2 cellular contexts compared by ENCODE assay signal in the genomic region with DNA sequence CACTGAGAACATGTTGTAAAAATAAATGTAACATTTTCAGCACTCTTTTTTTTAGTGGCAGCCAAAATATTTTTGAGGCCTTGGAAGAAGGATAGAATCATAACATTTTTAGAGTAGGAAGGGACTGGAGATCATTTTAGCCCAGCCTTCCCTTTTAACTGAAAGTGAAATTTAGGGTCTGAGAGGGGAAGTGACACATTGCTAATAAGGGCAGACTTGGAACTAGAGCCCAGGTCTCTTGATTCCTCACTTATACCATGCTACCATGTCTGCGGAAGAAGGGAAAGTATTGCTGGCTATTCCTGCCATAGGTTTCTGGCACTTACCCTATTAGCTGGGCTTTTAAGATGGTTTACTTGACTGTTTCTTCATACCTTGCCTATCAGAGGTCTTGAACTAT.
A peak's percentile ranks its signal among the peaks of the same experiment; 100 is the strongest.
TF ChIP-seq lines count a peak whose summit lies in the region.

No MANE protein-coding gene starts in this region.

TF ChIP-seq in K562, 482 proteins besides CTCF, POLR2A, EP300 and RAD21:
- peak; percentile 32; the same call in 1 of the 2 replicates for TF ChIP-seq SPI1 (IDR thresholded peaks at IDR 0.05; ENCODE audit: borderline replicate concordance, low read depth, low read length)
- TF ChIP-seq, protein P1, sequence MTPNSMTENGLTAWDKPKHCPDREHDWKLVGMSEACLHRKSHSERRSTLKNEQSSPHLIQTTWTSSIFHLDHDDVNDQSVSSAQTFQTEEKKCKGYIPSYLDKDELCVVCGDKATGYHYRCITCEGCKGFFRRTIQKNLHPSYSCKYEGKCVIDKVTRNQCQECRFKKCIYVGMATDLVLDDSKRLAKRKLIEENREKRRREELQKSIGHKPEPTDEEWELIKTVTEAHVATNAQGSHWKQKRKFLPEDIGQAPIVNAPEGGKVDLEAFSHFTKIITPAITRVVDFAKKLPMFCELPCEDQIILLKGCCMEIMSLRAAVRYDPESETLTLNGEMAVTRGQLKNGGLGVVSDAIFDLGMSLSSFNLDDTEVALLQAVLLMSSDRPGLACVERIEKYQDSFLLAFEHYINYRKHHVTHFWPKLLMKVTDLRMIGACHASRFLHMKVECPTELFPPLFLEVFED (CRISPR knock-in tag; conservative IDR thresholded peaks at IDR 0.05), result no peak
TF ChIP-seq in K562: peak in this region for 1.

TF ChIP-seq in WTC11, 78 proteins besides CTCF, POLR2A, EP300 and RAD21:
- TF ChIP-seq ZNF317 (CRISPR knock-in tag; IDR thresholded peaks at IDR 0.05; ENCODE audit: borderline replicate concordance, low read depth), result no peak
- TF ChIP-seq, protein P2, sequence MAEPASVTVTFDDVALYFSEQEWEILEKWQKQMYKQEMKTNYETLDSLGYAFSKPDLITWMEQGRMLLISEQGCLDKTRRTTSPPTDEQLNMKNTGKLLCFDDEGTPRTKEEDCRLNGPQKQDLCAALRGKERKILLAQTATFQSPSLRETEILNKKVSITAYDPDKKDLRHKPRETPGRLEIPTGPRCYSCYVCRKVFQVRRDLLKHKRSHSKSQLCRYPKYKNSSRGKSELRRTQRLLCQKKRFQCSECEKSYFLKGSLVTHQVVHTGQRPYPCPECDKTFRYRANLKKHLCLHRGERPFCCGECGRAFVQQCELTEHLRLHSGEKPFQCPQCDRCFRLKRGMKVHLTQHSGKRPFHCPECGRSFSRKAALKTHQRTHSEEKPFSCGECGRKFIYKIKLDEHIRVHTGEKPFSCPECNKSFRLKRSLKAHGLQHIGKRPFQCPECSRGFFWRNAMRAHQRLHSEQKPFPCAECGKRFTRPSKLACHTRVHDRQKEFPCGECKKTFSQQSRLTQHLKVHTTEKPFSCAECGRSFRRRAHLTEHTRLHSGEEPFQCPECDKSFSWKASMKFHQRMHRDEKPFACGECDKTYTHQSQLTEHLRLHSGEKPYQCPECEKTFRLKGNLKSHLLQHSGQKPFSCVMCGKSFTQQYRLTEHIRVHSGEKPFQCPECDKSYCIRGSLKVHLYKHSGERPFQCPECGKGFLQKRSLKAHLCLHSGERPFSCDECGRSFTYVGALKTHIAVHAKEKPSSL (CRISPR knock-in tag; conservative IDR thresholded peaks at IDR 0.05), result no peak
- no peak for TF ChIP-seq ZNF671 (CRISPR knock-in tag; IDR thresholded peaks at IDR 0.05)
- no peak for TF ChIP-seq SMAD3 (CRISPR knock-in tag; IDR thresholded peaks at IDR 0.05; ENCODE audit: borderline replicate concordance)
- TF ChIP-seq, protein P3, sequence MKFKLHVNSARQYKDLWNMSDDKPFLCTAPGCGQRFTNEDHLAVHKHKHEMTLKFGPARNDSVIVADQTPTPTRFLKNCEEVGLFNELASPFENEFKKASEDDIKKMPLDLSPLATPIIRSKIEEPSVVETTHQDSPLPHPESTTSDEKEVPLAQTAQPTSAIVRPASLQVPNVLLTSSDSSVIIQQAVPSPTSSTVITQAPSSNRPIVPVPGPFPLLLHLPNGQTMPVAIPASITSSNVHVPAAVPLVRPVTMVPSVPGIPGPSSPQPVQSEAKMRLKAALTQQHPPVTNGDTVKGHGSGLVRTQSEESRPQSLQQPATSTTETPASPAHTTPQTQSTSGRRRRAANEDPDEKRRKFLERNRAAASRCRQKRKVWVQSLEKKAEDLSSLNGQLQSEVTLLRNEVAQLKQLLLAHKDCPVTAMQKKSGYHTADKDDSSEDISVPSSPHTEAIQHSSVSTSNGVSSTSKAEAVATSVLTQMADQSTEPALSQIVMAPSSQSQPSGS (CRISPR knock-in tag; IDR thresholded peaks at IDR 0.05; ENCODE audit: borderline replicate concordance, low read depth), result no peak
- no peak for TF ChIP-seq GABPB1 (CRISPR knock-in tag; IDR thresholded peaks at IDR 0.05)
